Comparison of ENCODE assay signal across 22 cellular contexts in the genomic region with DNA sequence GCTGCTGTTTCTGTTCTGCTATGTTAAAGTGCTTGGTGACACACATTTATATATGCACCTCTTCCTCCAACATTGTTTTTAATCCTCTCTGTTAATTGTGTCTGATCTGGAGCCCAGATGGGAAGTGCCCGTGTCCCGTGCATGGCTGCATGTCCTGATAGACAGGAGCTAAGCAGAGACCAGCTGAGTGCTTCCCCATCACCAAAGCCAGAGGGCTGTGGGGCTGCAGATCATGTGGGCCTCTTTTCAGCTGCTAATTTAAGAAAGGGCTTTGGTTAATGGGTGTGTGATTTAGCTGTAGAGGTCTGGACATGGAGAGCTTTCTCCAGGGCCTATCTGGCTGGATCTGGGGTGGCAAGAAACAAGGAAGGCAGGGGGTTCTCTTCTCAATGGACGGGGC.
A peak's percentile ranks its signal among the peaks of the same experiment; 100 is the strongest.
DNase-seq lines count a peak whose midpoint lies in the region; ATAC-seq and TF ChIP-seq lines count a peak whose summit lies in the region.
"Had no signal": no experiment of that assay in that cellular context is flagged by ENCODE, and none has a peak within 500 bp of the region (broad histone marks: within the 10 kb centered on the region; RNA-seq: fewer than 3 reads in every experiment).

No MANE protein-coding gene starts in this region.

- H3K4me1 Mint-ChIP-seq in GM23338 (peaks cover 10% of the 10 kb centered on the region), neural progenitor cell (no peaks in the 10 kb centered on the region)
- H3K4me1 Mint-ChIP-seq: CD14-positive monocyte; CD8-positive, alpha-beta memory T cell had no signal

- H3K9ac ChIP-seq in neural progenitor cell (no peak overlapping the region), colonic mucosa (ENCODE audit: low read depth in 2 of 2, low read length in 2 of 2) (no peak overlapping the region)

- no peaks in the 10 kb centered on the region; the same call in 1 of the 2 replicates for H4K20me1 ChIP-seq in GM23338 (replicated peaks; ENCODE audit: insufficient read depth)
- H4K20me1 ChIP-seq in neural progenitor cell (ENCODE audit: low read depth), result no peaks in the 10 kb centered on the region

- no peaks in the 10 kb centered on the region for H3K9me2 ChIP-seq in GM23338 (ENCODE audit: insufficient read depth)

- no peak overlapping the region for H3K27ac Mint-ChIP-seq in GM23338
- H3K27ac Mint-ChIP-seq in neural progenitor cell, result peak overlapping the region; percentile 32
- H3K27ac Mint-ChIP-seq: CD14-positive monocyte; CD8-positive, alpha-beta memory T cell had no signal

- H3K79me2 ChIP-seq in GM23338 (replicated peaks; ENCODE audit: insufficient read depth), result no peaks in the 10 kb centered on the region
- no peaks in the 10 kb centered on the region for H3K79me2 ChIP-seq in neural progenitor cell (ENCODE audit: low read depth)

- H3K27ac ChIP-seq in GM23338 (ENCODE audit: low read depth) (no peak overlapping the region), WERI-Rb-1 (peak overlapping the region; percentile 59), neural progenitor cell (no peak overlapping the region), colonic mucosa (no peak overlapping the region)
- H3K27ac ChIP-seq: PC-9, SJCRH30 had no signal

- peak; percentile 41; the same call in 2 of the 3 replicates for ATAC-seq in GM23338
- ATAC-seq: K562, Right ventricle myocardium inferior had no signal

- TF ChIP-seq CTCF in GM23338 (conservative IDR thresholded peaks at IDR 0.05; ENCODE audit: low read depth in 2 of 2), result no peak
- no peak for TF ChIP-seq CTCF in WERI-Rb-1 (IDR thresholded peaks at IDR 0.05; ENCODE audit: low read depth, low read length)
- TF ChIP-seq CTCF in neural progenitor cell (IDR thresholded peaks at IDR 0.05), result no peak
- TF ChIP-seq CTCF in colonic mucosa (IDR thresholded peaks at IDR 0.05), result no peak

- H3K27me3 ChIP-seq in GM23338 (ENCODE audit: insufficient read depth), result no peaks in the 10 kb centered on the region
- no peaks in the 10 kb centered on the region for H3K27me3 ChIP-seq in WERI-Rb-1 (ENCODE audit: insufficient read depth, low read depth, severe bottlenecking)
- H3K27me3 ChIP-seq in neural progenitor cell, result no peaks in the 10 kb centered on the region
- H3K27me3 ChIP-seq in colonic mucosa, result no peaks in the 10 kb centered on the region
- H3K27me3 ChIP-seq: BE2C, SJCRH30 had no signal

- intact Hi-C loops in colonic mucosa (cut with DNase I), result no loop called here

- no peak overlapping the region for H3K4me2 ChIP-seq in GM23338
- no peak overlapping the region for H3K4me2 ChIP-seq in neural progenitor cell
- H3K4me2 ChIP-seq: PC-9 had no signal

- H3F3A ChIP-seq in GM23338 (replicated peaks; ENCODE audit: low read depth) (no peaks in the 10 kb centered on the region), neural progenitor cell (ENCODE audit: low read depth) (no peaks in the 10 kb centered on the region)

- no peaks in the 10 kb centered on the region; the same call in 2 of the 3 replicates for H3K9me3 Mint-ChIP-seq in GM23338
- H3K9me3 Mint-ChIP-seq in neural progenitor cell, result no peaks in the 10 kb centered on the region
- H3K9me3 Mint-ChIP-seq: CD8-positive, alpha-beta memory T cell had no signal

- no peak overlapping the region for H3K4me3 Mint-ChIP-seq in GM23338
- H3K4me3 Mint-ChIP-seq in neural progenitor cell, result no peak overlapping the region
- H3K4me3 Mint-ChIP-seq: CD14-positive monocyte; CD8-positive, alpha-beta memory T cell had no signal

- peaks cover 7% of the 10 kb centered on the region for H3K36me3 Mint-ChIP-seq in GM23338 (ENCODE audit: low read depth)
- H3K36me3 Mint-ChIP-seq in neural progenitor cell, result peaks cover 17% of the 10 kb centered on the region
- H3K36me3 Mint-ChIP-seq: CD14-positive monocyte; CD8-positive, alpha-beta memory T cell had no signal

- H3K9me3 ChIP-seq in WERI-Rb-1 (ENCODE audit: severe bottlenecking) (no peaks in the 10 kb centered on the region), neural progenitor cell (ENCODE audit: low read depth) (no peaks in the 10 kb centered on the region), colonic mucosa (no peaks in the 10 kb centered on the region)
- H3K9me3 ChIP-seq: BE2C, SJCRH30 had no signal

- DNase-seq in NCI-H1092 treated with DMSO at 0.1 percent for 48 hours (lab: John Stamatoyannopoulos, UW), result peak; percentile 12
- DNase-seq in NCI-H1092 (lab: John Stamatoyannopoulos, UW), result no peak
- no peak for DNase-seq in GM23338 (ENCODE audit: low spot score)
- peak; percentile 77 for DNase-seq in WERI-Rb-1
- peak; percentile 8 for DNase-seq in neural progenitor cell (ENCODE audit: low spot score)
- DNase-seq in NCI-H146 (lab: John Stamatoyannopoulos, UW), result no peak
- DNase-seq in activated T-cell treated with anti-CD3 and anti-CD28 coated beads, Interleukin-2, amount 50 U/mL, for 1 hour, result no peak
- DNase-seq in colonic mucosa, result no peak
- DNase-seq: 8988T; ACHN; BE2C; CD8-positive, alpha-beta memory T cell; MV-4-11; NCI-H1694; NCI-H2029 treated with DMSO at 0.1 percent for 48 hours; NCI-H226; NCI-H510A; PC-9; SJCRH30 had no signal

- H3K36me3 ChIP-seq in GM23338 (ENCODE audit: insufficient read depth) (no peaks in the 10 kb centered on the region), WERI-Rb-1 (peaks cover 1% of the 10 kb centered on the region; the same call in 1 of the 2 replicates), neural progenitor cell (no peaks in the 10 kb centered on the region), colonic mucosa (no peaks in the 10 kb centered on the region)
- H3K36me3 ChIP-seq: BE2C had no signal

- H3K4me3 ChIP-seq in GM23338 (no peak overlapping the region), WERI-Rb-1 (ENCODE audit: low read depth, low read length) (no peak overlapping the region), neural progenitor cell (no peak overlapping the region), colonic mucosa (no peak overlapping the region)
- H3K4me3 ChIP-seq: K562, PC-9, SJCRH30 had no signal

- H3K27me3 Mint-ChIP-seq in GM23338 (ENCODE audit: insufficient read depth, low read depth, poor library complexity) (no peaks in the 10 kb centered on the region), neural progenitor cell (ENCODE audit: insufficient read depth, low read depth) (no peaks in the 10 kb centered on the region)
- H3K27me3 Mint-ChIP-seq: CD8-positive, alpha-beta memory T cell had no signal

- H3K4me1 ChIP-seq in GM23338 (ENCODE audit: insufficient read depth), result no peaks in the 10 kb centered on the region
- H3K4me1 ChIP-seq in neural progenitor cell, result no peaks in the 10 kb centered on the region
- H3K4me1 ChIP-seq in colonic mucosa, result no peaks in the 10 kb centered on the region
- H3K4me1 ChIP-seq: BE2C, SJCRH30 had no signal

- no peak overlapping the region for H2AFZ ChIP-seq in GM23338
- no peak overlapping the region for H2AFZ ChIP-seq in neural progenitor cell (replicated peaks)
- H2AFZ ChIP-seq: PC-9 had no signal

TF ChIP-seq in GM23338, 12 proteins besides CTCF, POLR2A, EP300 and RAD21 (continues in another document):
- no peak for TF ChIP-seq JUNB (IDR thresholded peaks at IDR 0.05; ENCODE audit: unreplicated experiment)
- TF ChIP-seq ZNF331 (CRISPR knock-in tag; IDR thresholded peaks at IDR 0.05; ENCODE audit: low read depth), result no peak

Comparison
In these comparisons a context has a peak if more than half of its experiments do, and no peak if none do; other contexts are left out.
1. DNase-seq: peak in NCI-H1092 treated with DMSO at 0.1 percent for 48 hours (single experiment), WERI-Rb-1 (single experiment) and neural progenitor cell (single experiment); none in NCI-H1092 (single experiment), GM23338 (single experiment), NCI-H146 (single experiment), activated T-cell treated with anti-CD3 and anti-CD28 coated beads, Interleukin-2, amount 50 U/mL, for 1 hour (single experiment) and colonic mucosa (single experiment).